Comparison of ENCODE assay signal across 4 cellular contexts in the genomic region with DNA sequence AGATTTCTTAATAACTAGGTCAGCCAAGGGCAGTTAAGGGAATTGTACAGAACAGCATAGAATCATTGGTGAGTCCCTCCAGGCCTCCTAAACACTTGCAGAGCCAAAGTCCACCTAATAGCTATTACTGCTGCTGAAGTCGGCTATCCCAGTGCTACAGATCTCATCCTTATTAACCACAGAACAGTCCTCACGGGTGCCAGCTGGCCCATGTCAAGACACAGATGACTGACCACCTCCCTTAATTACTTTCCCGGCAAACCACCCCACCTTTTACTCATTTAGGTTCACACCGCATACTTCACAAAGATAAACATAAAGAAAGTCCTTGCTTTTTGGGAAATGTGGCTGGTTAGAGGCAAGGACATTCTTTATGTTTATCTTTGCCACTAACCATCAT.
"Had no signal": no experiment of that assay in that cellular context is flagged by ENCODE, and none has a peak within 500 bp of the region (broad histone marks: within the 10 kb centered on the region; RNA-seq: fewer than 3 reads in every experiment).

No MANE protein-coding gene starts in this region.

- H3K4me3 ChIP-seq: GM23338 had no signal

- DNase-seq: H9, HCEC 1CT had no signal

- H3K27ac ChIP-seq: HL-60 had no signal

- H2AFZ ChIP-seq: GM23338 had no signal

- H3K4me2 ChIP-seq: GM23338 had no signal
